Comparison of ENCODE assay signal across 25 cellular contexts in genomic region chr3:177108648-177109047, GRCh38.
DNase-seq lines count a peak whose midpoint lies in the region; ATAC-seq and TF ChIP-seq lines count a peak whose summit lies in the region.
"Had no signal": no experiment of that assay in that cellular context is flagged by ENCODE, and none has a peak within 500 bp of the region (broad histone marks: within the 10 kb centered on the region; RNA-seq: fewer than 3 reads in every experiment).

No MANE protein-coding gene starts in this region.

- TF ChIP-seq CTCF in KMS-11 (conservative IDR thresholded peaks at IDR 0.05; ENCODE audit: low read depth, low read length) (no peak), brain (conservative IDR thresholded peaks at IDR 0.05) (no peak), mesothelial cell of epicardium (IDR thresholded peaks at IDR 0.05; ENCODE audit: unreplicated experiment) (no peak)

- ATAC-seq in HG03354 (IDR thresholded peaks at IDR 0.05; ENCODE audit: poor library complexity, severe bottlenecking, unreplicated experiment): no peak

- no peak overlapping the region for H3K9ac ChIP-seq in KMS-11

- H3K36me3 Mint-ChIP-seq in brain (peaks cover 29% of the 10 kb centered on the region), mesothelial cell of epicardium (peaks cover 2% of the 10 kb centered on the region)

- peak overlapping the region; percentile 3 for H3K4me3 ChIP-seq in KMS-11 (IDR thresholded peaks at IDR 0.05; ENCODE audit: insufficient read depth, low read depth, low read length)
- H3K4me3 ChIP-seq: esophagus squamous epithelium, spleen, tibial artery had no signal

- H3K27me3 Mint-ChIP-seq in brain (no peaks in the 10 kb centered on the region), mesothelial cell of epicardium (ENCODE audit: low read depth) (no peaks in the 10 kb centered on the region)
- H3K27me3 Mint-ChIP-seq: activated naive CD4-positive, alpha-beta T cell treated with anti-CD3 and anti-CD28 coated beads, Interleukin-2, amount 10 ng/mL, durations not matched to agents 7 days and 5 days; IgD-negative memory B cell; memory B cell had no signal

- H3K4me1 Mint-ChIP-seq in brain (peaks cover 77% of the 10 kb centered on the region), mesothelial cell of epicardium (peaks cover 48% of the 10 kb centered on the region)

- H2AFZ ChIP-seq in KMS-11 (ENCODE audit: low read depth): no peak overlapping the region

- peaks cover 72% of the 10 kb centered on the region for H4K20me1 ChIP-seq in KMS-11 (ENCODE audit: insufficient read depth)

- DNase-seq in DMS153 treated with DMSO at 0.1 percent for 48 hours (lab: John Stamatoyannopoulos, UW; ENCODE audit: unreplicated experiment) (peak; percentile 20), DMS153 (lab: John Stamatoyannopoulos, UW) (no peak), mesothelial cell of epicardium (ENCODE audit: low spot score in 2 of 2, unreplicated experiment in 2 of 2) (no peak), NCI-H1105 (lab: John Stamatoyannopoulos, UW) (no peak), NCI-H524 (lab: John Stamatoyannopoulos, UW) (no peak)
- DNase-seq: activated CD4-positive, alpha-beta T cell treated with anti-CD3 and anti-CD28 coated beads, Interleukin-2, amount 50 U/mL, for 1 hour; activated naive CD4-positive, alpha-beta T cell treated with anti-CD3 and anti-CD28 coated beads, Interleukin-2, amount 10 ng/mL, durations not matched to agents 7 days and 5 days; effector memory CD4-positive, alpha-beta T cell; esophagus squamous epithelium; H9; NCI-H1105 treated with DMSO at 0.1 percent for 48 hours; NCI-H2081; NCI-H226; NCI-H82; spleen; tibial artery had no signal

- peaks cover 99% of the 10 kb centered on the region for H3K79me2 ChIP-seq in KMS-11 (ENCODE audit: insufficient read depth, low read depth)

- H3K27ac ChIP-seq in KMS-11: no peak overlapping the region
- H3K27ac ChIP-seq: 22Rv1, RWPE1, tibial artery had no signal

- H3K27ac Mint-ChIP-seq in brain (peak overlapping the region in 4 of 5 experiments; percentile 11 to 76 (median 41)), mesothelial cell of epicardium (peak overlapping the region; percentile 3)
- H3K27ac Mint-ChIP-seq: activated naive CD4-positive, alpha-beta T cell treated with anti-CD3 and anti-CD28 coated beads, Interleukin-2, amount 10 ng/mL, durations not matched to agents 7 days and 5 days; IgD-negative memory B cell; T-helper 1 cell treated with Interleukin-12 subunit alpha and Interleukin-12 subunit beta and Interleukin-4 antibody, amounts not matched to agents 30 μg/mL and 1 μg/mL, for 36 hours had no signal

- H3K4me2 ChIP-seq in KMS-11: peak overlapping the region; percentile 22

- peaks cover 95% of the 10 kb centered on the region for H3K4me1 ChIP-seq in KMS-11 (ENCODE audit: low read depth, poor library complexity, severe bottlenecking)

- peak overlapping the region in 1 of 5 experiments; percentile 32 for H3K4me3 Mint-ChIP-seq in brain
- H3K4me3 Mint-ChIP-seq in mesothelial cell of epicardium: no peak overlapping the region
- H3K4me3 Mint-ChIP-seq: activated naive CD4-positive, alpha-beta T cell treated with anti-CD3 and anti-CD28 coated beads, Interleukin-2, amount 10 ng/mL, durations not matched to agents 7 days and 5 days; CD14-positive monocyte; H9; IgD-negative memory B cell; memory B cell; T-helper 1 cell treated with Interleukin-12 subunit alpha and Interleukin-12 subunit beta and Interleukin-4 antibody, amounts not matched to agents 30 μg/mL and 1 μg/mL, for 36 hours had no signal

- H3K9me3 Mint-ChIP-seq in brain (peaks cover 0 to 12% (median 4%) of the 10 kb centered on the region in 5 experiments), mesothelial cell of epicardium (no peaks in the 10 kb centered on the region)
- H3K9me3 Mint-ChIP-seq: activated naive CD4-positive, alpha-beta T cell treated with anti-CD3 and anti-CD28 coated beads, Interleukin-2, amount 10 ng/mL, durations not matched to agents 7 days and 5 days; H9; IgD-negative memory B cell; memory B cell; T-helper 1 cell treated with Interleukin-12 subunit alpha and Interleukin-12 subunit beta and Interleukin-4 antibody, amounts not matched to agents 30 μg/mL and 1 μg/mL, for 36 hours had no signal

- no peaks in the 10 kb centered on the region for H3K27me3 ChIP-seq in KMS-11 (ENCODE audit: insufficient read depth, low read depth)
- H3K27me3 ChIP-seq: esophagus squamous epithelium, spleen, tibial artery had no signal

- no peaks in the 10 kb centered on the region for H3K36me3 ChIP-seq in KMS-11 (ENCODE audit: insufficient read depth)
- H3K36me3 ChIP-seq: esophagus squamous epithelium, spleen, tibial artery had no signal
